21 cellular contexts compared by ENCODE assay signal in genomic region chr13:48214519-48215121, GRCh38. TPM values are rescaled to one million over a fixed set of nuclear protein-coding genes. Genes with fewer than 3 reads are reported as not detected.
A peak's percentile ranks its signal among the peaks of the same experiment; 100 is the strongest.
DNase-seq lines count a peak whose midpoint lies in the region; FAIRE-seq and TF ChIP-seq lines count a peak whose summit lies in the region.
"Had no signal": no experiment of that assay in that cellular context is flagged by ENCODE, and none has a peak within 500 bp of the region (broad histone marks: within the 10 kb centered on the region; RNA-seq: fewer than 3 reads in every experiment).

No MANE protein-coding gene starts in this region.

- peak; percentile 56 for FAIRE-seq in keratinocyte (lab: Jason Lieb, UNC)
- FAIRE-seq: GM18507 had no signal

- peaks cover 10% of the 10 kb centered on the region for H3K9me3 Mint-ChIP-seq in activated CD4-positive, alpha-beta memory T cell treated with anti-CD3 and anti-CD28 coated beads for 36 hours

- H3K4me3 Mint-ChIP-seq in activated CD4-positive, alpha-beta memory T cell treated with anti-CD3 and anti-CD28 coated beads for 36 hours = no peak overlapping the region

- H3K36me3 Mint-ChIP-seq in activated CD4-positive, alpha-beta memory T cell treated with anti-CD3 and anti-CD28 coated beads for 36 hours = peaks cover 17% of the 10 kb centered on the region

- in situ Hi-C loops in Caki2 (cut with HindIII; ENCODE audit: low pct_unique_long_range_greater_than_20kb, low sequenced_read_pairs) = no loop called here

- no peaks in the 10 kb centered on the region for H3K9me3 ChIP-seq in keratinocyte (ENCODE audit: control insufficient read depth, low read depth, low read length)
- H3K9me3 ChIP-seq: lower lobe of right lung, tibial nerve had no signal

- no peak for TF ChIP-seq CTCF in keratinocyte (optimal IDR thresholded peaks at IDR 0.05 in 1 of 3, IDR thresholded peaks at IDR 0.05 in 1 of 3, conservative IDR thresholded peaks at IDR 0.05 in 1 of 3; ENCODE audit: extremely low read depth in 1 of 3, insufficient read depth in 2 of 3, low read length in 3 of 3)

- no peak overlapping the region for H2AFZ ChIP-seq in keratinocyte (ENCODE audit: control insufficient read depth, low read length)

- no peak overlapping the region for H3K4me2 ChIP-seq in keratinocyte (ENCODE audit: control insufficient read depth, extremely low read depth, insufficient read depth, low read depth, low read length)

- DNase-seq in Caki2 (ENCODE audit: low read depth) (peak; percentile 37), ELR (ENCODE audit: low read depth) (peak; percentile 13), keratinocyte (ENCODE audit: low read depth, low spot score) (no peak), GOT3 (lab: John Stamatoyannopoulos, UW) (no peak), T-helper 9 cell (no peak), NCI-H128 (lab: John Stamatoyannopoulos, UW; ENCODE audit: unreplicated experiment) (no peak)
- DNase-seq in activated CD4-positive, alpha-beta memory T cell treated with anti-CD3 and anti-CD28 coated beads for 36 hours = peak; percentile 38
- DNase-seq: AML-193; anterior cingulate cortex; effector CD4-positive, alpha-beta T cell; lower lobe of right lung; NCI-H1092 treated with DMSO at 0.1 percent for 48 hours; NCI-H2081; NCI-H524; nucleus accumbens; retina; stimulated activated naive CD4-positive, alpha-beta T cell treated with Interleukin-2 at 50 U/mL for 16 hours; WERI-Rb-1 had no signal

- H3K9me1 ChIP-seq in keratinocyte (ENCODE audit: control insufficient read depth, extremely low read depth, insufficient read depth, low read length) = no peaks in the 10 kb centered on the region

- CTCF ChIA-PET in activated CD4-positive, alpha-beta memory T cell treated with anti-CD3 and anti-CD28 coated beads for 36 hours (lab: Charles Lee) = no interaction called here

- intact Hi-C loops in activated CD4-positive, alpha-beta memory T cell treated with anti-CD3 and anti-CD28 coated beads for 36 hours (cut with micrococcal nuclease) = loop anchor here (10.0 kb wide), 1 partner anchor 670 kb away; no protein-coding TSS in a partner anchor

- H3K4me1 Mint-ChIP-seq in activated CD4-positive, alpha-beta memory T cell treated with anti-CD3 and anti-CD28 coated beads for 36 hours (ENCODE audit: low read depth) = peaks cover 31% of the 10 kb centered on the region

- no peak overlapping the region for H3K4me3 ChIP-seq in keratinocyte (ENCODE audit: control insufficient read depth in 2 of 3, extremely low read depth in 1 of 3, insufficient read depth in 2 of 3, low read depth in 1 of 3, low read length in 3 of 3)
- H3K4me3 ChIP-seq: lower lobe of right lung, tibial nerve had no signal

- H3K27me3 ChIP-seq in keratinocyte (ENCODE audit: control insufficient read depth, extremely low read depth, insufficient read depth, low read length) = no peaks in the 10 kb centered on the region
- H3K27me3 ChIP-seq: tibial nerve had no signal

- H3K27me3 Mint-ChIP-seq in activated CD4-positive, alpha-beta memory T cell treated with anti-CD3 and anti-CD28 coated beads for 36 hours = peaks cover 14% of the 10 kb centered on the region

- dilution Hi-C loops in keratinocyte (cut with MboI; ENCODE audit: extremely low pct_ligation_motif_present, low sequenced_read_pairs) = no loop called here

- no peak overlapping the region for H3K27ac ChIP-seq in keratinocyte (ENCODE audit: control insufficient read depth, insufficient read depth, low read length)
- H3K27ac ChIP-seq: lower lobe of right lung, tibial nerve, WERI-Rb-1 had no signal

- no peak overlapping the region for H3K9ac ChIP-seq in keratinocyte (ENCODE audit: control insufficient read depth, extremely low read depth, insufficient read depth, low read length)

- peaks cover 7% of the 10 kb centered on the region for H3K4me1 ChIP-seq in keratinocyte (ENCODE audit: control insufficient read depth, extremely low read depth, insufficient read depth, low read length)
- H3K4me1 ChIP-seq: lower lobe of right lung, tibial nerve had no signal

- no peaks in the 10 kb centered on the region for H4K20me1 ChIP-seq in keratinocyte (ENCODE audit: control insufficient read depth, extremely low read depth, insufficient read depth, low read length)

- H3K79me2 ChIP-seq in keratinocyte (ENCODE audit: control insufficient read depth, insufficient read depth, low read length) = no peaks in the 10 kb centered on the region

- no peak overlapping the region for H3K27ac Mint-ChIP-seq in activated CD4-positive, alpha-beta memory T cell treated with anti-CD3 and anti-CD28 coated beads for 36 hours
- H3K27ac Mint-ChIP-seq: activated T-helper 2 cell treated with anti-CD3 and anti-CD28 coated beads, Interferon-gamma antibody, Interleukin-2, Interleukin-4, amounts not matched to agents 10 μg/mL and 5 μg/mL and 100 μg/mL, durations not matched to agents 14 hours and 24 hours and 36 hours had no signal

- no peaks in the 10 kb centered on the region for H3K36me3 ChIP-seq in keratinocyte (ENCODE audit: control insufficient read depth in 2 of 2, extremely low read depth in 1 of 2, insufficient read depth in 2 of 2, low read length in 2 of 2)
- H3K36me3 ChIP-seq: lower lobe of right lung, WERI-Rb-1 had no signal

- POLR2A ChIA-PET in activated CD4-positive, alpha-beta memory T cell treated with anti-CD3 and anti-CD28 coated beads for 36 hours (lab: Charles Lee) = no interaction called here

RNA-seq across cellular contexts. Expression of gene ITM2B, which starts 18.4 kb away (rescaled TPM):
- 179 and 207 TPM in 2 replicates for total RNA-seq in Caki2 (2014; rRNA removed; shearing (Covaris generic); ENCODE audit: low replicate concordance)
- total RNA-seq in activated CD4-positive, alpha-beta memory T cell treated with anti-CD3 and anti-CD28 coated beads for 36 hours = 10 to 100 TPM; 87.6 to 92.6 TPM
- polyA plus RNA-seq in keratinocyte = 278 to 401 TPM (median 294 TPM) in 3 replicates
- 501 TPM for polyA plus RNA-seq in keratinocyte (2011; ENCODE audit: low read depth)
- polyA plus RNA-seq in keratinocyte (2011; cell fraction: cytosol; rRNA removed) = 227 and 507 TPM in 2 replicates
- polyA plus RNA-seq in keratinocyte (2011; cell fraction: nucleus; rRNA removed) = 641 and 718 TPM in 2 replicates
- 243 and 479 TPM in 2 replicates for polyA plus RNA-seq in keratinocyte (2012; ENCODE audit: low replicate concordance)
- 35.2 to 148 TPM (median 92.4 TPM) in 3 replicates for polyA minus RNA-seq in keratinocyte
- polyA minus RNA-seq in keratinocyte (2011; cell fraction: cytosol; rRNA and poly(A)+ RNA removed) = 187 TPM
- 141 and 299 TPM in 2 replicates for polyA minus RNA-seq in keratinocyte (2011; cell fraction: nucleus; rRNA and poly(A)+ RNA removed)

Comparison
In these comparisons a context has a peak if more than half of its experiments do, and no peak if none do; other contexts are left out.
1. DNase-seq: peak in Caki2 (single experiment), ELR (single experiment) and activated CD4-positive, alpha-beta memory T cell treated with anti-CD3 and anti-CD28 coated beads for 36 hours (single experiment); none in keratinocyte (single experiment), GOT3 (single experiment), T-helper 9 cell (single experiment) and NCI-H128 (single experiment).